In genomic region chr7:137390076-137390475, GRCh38 we compare ENCODE assay signal across 26 cellular contexts. TPM values are rescaled to one million over a fixed set of nuclear protein-coding genes. Genes with fewer than 3 reads are reported as not detected.
DNase-seq lines count a peak whose midpoint lies in the region; ATAC-seq and TF ChIP-seq lines count a peak whose summit lies in the region.
"Had no signal": no experiment of that assay in that cellular context is flagged by ENCODE, and none has a peak within 500 bp of the region (broad histone marks: within the 10 kb centered on the region; RNA-seq: fewer than 3 reads in every experiment).

No MANE protein-coding gene starts in this region.

- H2BK12ac ChIP-seq in mesenchymal stem cell (ENCODE audit: low read length in 2 of 2), result peak overlapping the region in 1 of 2 experiments; percentile 23

- H4K20me1 ChIP-seq in DND-41 (ENCODE audit: insufficient read depth, low read length), result no peaks in the 10 kb centered on the region

- no peaks in the 10 kb centered on the region for H3K79me2 ChIP-seq in DND-41 (ENCODE audit: insufficient read depth, low read length)

- 8% methylated on average over 1 of the region's 1 CpG for WGBS in mesenchymal stem cell

- H3K9me3 ChIP-seq in DND-41 (ENCODE audit: insufficient read depth, low read length, severe bottlenecking) (no peaks in the 10 kb centered on the region), mesenchymal stem cell (ENCODE audit: control insufficient read depth, low read length) (no peaks in the 10 kb centered on the region)
- H3K9me3 ChIP-seq: testis, vagina had no signal

- H3K9ac ChIP-seq in DND-41 (ENCODE audit: low read depth, low read length), result no peak overlapping the region
- H3K9ac ChIP-seq in mesenchymal stem cell (ENCODE audit: low read length), result no peak overlapping the region
- H3K9ac ChIP-seq: KMS-11, neural progenitor cell had no signal

- H3K23ac ChIP-seq in mesenchymal stem cell (ENCODE audit: low read length in 2 of 2), result no peak overlapping the region

- no peak overlapping the region for H2AK5ac ChIP-seq in mesenchymal stem cell (ENCODE audit: low read length, severe bottlenecking)

- no peak overlapping the region for H3K4me2 ChIP-seq in DND-41 (ENCODE audit: insufficient read depth, low read length)
- H3K4me2 ChIP-seq in mesenchymal stem cell (ENCODE audit: low read length, poor library complexity, severe bottlenecking), result no peak overlapping the region
- H3K4me2 ChIP-seq: KMS-11, neural progenitor cell had no signal

- no peak overlapping the region for H3K27ac ChIP-seq in DND-41 (ENCODE audit: low read length)
- no peak overlapping the region for H3K27ac ChIP-seq in mesenchymal stem cell (ENCODE audit: low read length, poor library complexity, severe bottlenecking)
- H3K27ac ChIP-seq: KMS-11, neural progenitor cell, testis, vagina had no signal

- H4K91ac ChIP-seq in mesenchymal stem cell (ENCODE audit: low read length), result no peak overlapping the region

- H3K4ac ChIP-seq in mesenchymal stem cell (ENCODE audit: low read depth in 1 of 2, low read length in 2 of 2), result no peak overlapping the region

- H3K4me1 ChIP-seq in DND-41 (ENCODE audit: insufficient read depth, low read length) (no peaks in the 10 kb centered on the region), mesenchymal stem cell (ENCODE audit: control insufficient read depth, insufficient read depth, low read depth, low read length) (no peaks in the 10 kb centered on the region)
- H3K4me1 ChIP-seq: neural progenitor cell, testis, vagina had no signal

- H3K14ac ChIP-seq in mesenchymal stem cell (ENCODE audit: low read length in 2 of 2), result no peak overlapping the region

- 0 out of 2 replicates have a peak overlapping the region, but pooled peaks have one; percentile 16 for H2AFZ ChIP-seq in DND-41 (ENCODE audit: low read depth, low read length)
- H2AFZ ChIP-seq in mesenchymal stem cell (ENCODE audit: low read depth, low read length), result no peak overlapping the region
- H2AFZ ChIP-seq: neural progenitor cell had no signal

- no peak overlapping the region for H3K4me3 ChIP-seq in DND-41 (ENCODE audit: low read depth in 1 of 2, low read length in 2 of 2)
- H3K4me3 ChIP-seq in mesenchymal stem cell (ENCODE audit: insufficient read depth in 1 of 2, low read depth in 1 of 2, low read length in 2 of 2), result no peak overlapping the region
- H3K4me3 ChIP-seq: neural progenitor cell, testis, vagina had no signal

- H4K8ac ChIP-seq in mesenchymal stem cell (ENCODE audit: low read length), result no peak overlapping the region

- H2BK15ac ChIP-seq in mesenchymal stem cell (ENCODE audit: low read depth, poor library complexity, severe bottlenecking), result no peak overlapping the region

- no peak for DNase-seq in DND-41
- peak; percentile 71 for DNase-seq in NCI-H2029 (lab: John Stamatoyannopoulos, UW)
- DNase-seq in NCI-H748 (lab: John Stamatoyannopoulos, UW; ENCODE audit: unreplicated experiment), result peak; percentile 91
- peak; percentile 83 for DNase-seq in mesenchymal stem cell
- DNase-seq in foreskin melanocyte, result no peak
- DNase-seq: activated B cell treated with CpG ODN at 0.5 μM for 24 hours; activated CD4-positive, alpha-beta T cell treated with anti-CD3 and anti-CD28 coated beads, Interleukin-2, amount 50 U/mL, for 48 hours; activated CD8-positive, alpha-beta memory T cell treated with anti-CD3 and anti-CD28 coated beads, Interleukin-2, amount 50 U/mL, for 48 hours; anterior cingulate cortex; GDM1; NCI-H2171 treated with DMSO at 0.1 percent for 48 hours; NCI-H82; right cardiac atrium; SHP77 treated with DMSO at 0.1 percent for 48 hours; stimulated activated CD4-positive, alpha-beta T cell treated with anti-CD3 and anti-CD28 coated beads, Interleukin-4, amount 100 ng/mL, for 24 hours; stimulated activated naive B cell treated with anti-CD40 and anti-IgM and Interleukin-4, amounts not matched to agents 10 μg/mL and 1 μg/mL and 100 μg/mL, for 72 hours; SW 1271; testis had no signal

- H2BK5ac ChIP-seq in mesenchymal stem cell (ENCODE audit: low read depth, low read length, poor library complexity, severe bottlenecking), result no peak overlapping the region

- TF ChIP-seq CTCF in DND-41 (IDR thresholded peaks at IDR 0.05; ENCODE audit: borderline replicate concordance, extremely low read depth, low read length, poor library complexity, severe bottlenecking), result no peak

- H3K27me3 ChIP-seq in DND-41 (ENCODE audit: insufficient read depth, low read length, poor library complexity) (no peaks in the 10 kb centered on the region), mesenchymal stem cell (ENCODE audit: control insufficient read depth in 1 of 2, insufficient read depth in 1 of 2, low read length in 2 of 2) (no peaks in the 10 kb centered on the region)
- H3K27me3 ChIP-seq: neural progenitor cell, testis, vagina had no signal

- H3K79me1 ChIP-seq in mesenchymal stem cell (replicated peaks; ENCODE audit: low read length, poor library complexity, severe bottlenecking), result no peaks in the 10 kb centered on the region

- H3K18ac ChIP-seq in mesenchymal stem cell (ENCODE audit: low read depth in 1 of 2, low read length in 2 of 2), result no peak overlapping the region

- ATAC-seq in DND-41 (ENCODE audit: insufficient read depth, low read depth), result no peak
- ATAC-seq in HG03520 (IDR thresholded peaks at IDR 0.05; ENCODE audit: unreplicated experiment), result no peak
- no peak for ATAC-seq in HG03342 (IDR thresholded peaks at IDR 0.05; ENCODE audit: unreplicated experiment)
- ATAC-seq: activated naive CD4-positive, alpha-beta T cell treated with anti-CD3 and anti-CD28 coated beads, Interleukin-2, amount 50 U/mL, for 72 hours; activated T-helper 17 cell treated with anti-CD3 and anti-CD28 coated beads, Interleukin-2, amount 50 U/mL, for 72 hours; right cardiac atrium; stimulated activated naive B cell treated with anti-CD40 and anti-IgM and Interleukin-4, amounts not matched to agents 10 μg/mL and 1 μg/mL and 100 μg/mL, for 72 hours had no signal

- no peaks in the 10 kb centered on the region for H3K36me3 ChIP-seq in DND-41 (ENCODE audit: insufficient read depth, low read length)
- H3K36me3 ChIP-seq in mesenchymal stem cell (ENCODE audit: control insufficient read depth in 1 of 2, insufficient read depth in 2 of 2, low read depth in 1 of 2, low read length in 2 of 2), result peaks cover 0 to 10% of the 10 kb centered on the region in 2 experiments
- H3K36me3 ChIP-seq: neural progenitor cell, vagina had no signal

- no peak overlapping the region for H2BK120ac ChIP-seq in mesenchymal stem cell (ENCODE audit: low read depth, low read length)

RNA-seq across cellular contexts. Expression of gene PTN, which starts 46.5 kb away (rescaled TPM):
- polyA plus RNA-seq in mesenchymal stem cell (2013, experiment 1 of 2), result 20.7 TPM
- 21.6 TPM for polyA plus RNA-seq in mesenchymal stem cell (2013, experiment 2 of 2)
- polyA plus RNA-seq: CD14-positive monocyte had no signal

Comparison
In these comparisons a context has a peak if more than half of its experiments do, and no peak if none do; other contexts are left out.
1. DNase-seq: peak in NCI-H2029 (single experiment), NCI-H748 (single experiment) and mesenchymal stem cell (single experiment); none in DND-41 (single experiment) and foreskin melanocyte (single experiment).